Comparison of ENCODE assay signal across 9 cellular contexts in genomic region chr2:176096986-176097819, GRCh38. TPM values are rescaled to one million over a fixed set of nuclear protein-coding genes. Genes with fewer than 3 reads are reported as not detected.
DNase-seq lines count a peak whose midpoint lies in the region; ATAC-seq lines count a peak whose summit lies in the region.
"Had no signal": no experiment of that assay in that cellular context is flagged by ENCODE, and none has a peak within 500 bp of the region (broad histone marks: within the 10 kb centered on the region; RNA-seq: fewer than 3 reads in every experiment).

No MANE protein-coding gene starts in this region.

- H3K79me2 ChIP-seq in mesendoderm (ENCODE audit: control insufficient read depth, insufficient read depth, low read length) = no peaks in the 10 kb centered on the region

- H3K27ac Mint-ChIP-seq in activated CD4-positive, alpha-beta T cell treated with anti-CD3 and anti-CD28 coated beads, Interleukin-2, amount 10 ng/mL, durations not matched to agents 24 days and 14 days = no peak overlapping the region
- peak overlapping the region; percentile 4 to 32 for H3K27ac Mint-ChIP-seq in effector memory CD8-positive, alpha-beta T cell

- no peaks in the 10 kb centered on the region for H3K79me1 ChIP-seq in mesendoderm (ENCODE audit: low read length)

- no peaks in the 10 kb centered on the region for H3K36me3 Mint-ChIP-seq in activated CD4-positive, alpha-beta T cell treated with anti-CD3 and anti-CD28 coated beads, Interleukin-2, amount 10 ng/mL, durations not matched to agents 24 days and 14 days (ENCODE audit: low read depth)
- peaks cover 30% of the 10 kb centered on the region for H3K36me3 Mint-ChIP-seq in effector memory CD8-positive, alpha-beta T cell (ENCODE audit: insufficient read depth)

- H4K5ac ChIP-seq in mesendoderm (ENCODE audit: low read length) = no peak overlapping the region

- H4K8ac ChIP-seq in mesendoderm (ENCODE audit: low read depth, low read length) = no peak overlapping the region

- no peak overlapping the region for H2BK5ac ChIP-seq in mesendoderm (ENCODE audit: low read length)

- ATAC-seq in GM18858 (IDR thresholded peaks at IDR 0.05; ENCODE audit: unreplicated experiment) = peak; percentile 81
- ATAC-seq in HG03135 (IDR thresholded peaks at IDR 0.05; ENCODE audit: unreplicated experiment) = peak; percentile 75
- peak; percentile 85 for ATAC-seq in effector memory CD8-positive, alpha-beta T cell (replicated peaks)

- peak overlapping the region; percentile 56 for H3K4me2 ChIP-seq in mesendoderm (ENCODE audit: low read length)

- no peaks in the 10 kb centered on the region for H3K9me3 Mint-ChIP-seq in activated CD4-positive, alpha-beta T cell treated with anti-CD3 and anti-CD28 coated beads, Interleukin-2, amount 10 ng/mL, durations not matched to agents 24 days and 14 days
- no peaks in the 10 kb centered on the region for H3K9me3 Mint-ChIP-seq in effector memory CD8-positive, alpha-beta T cell

- intact Hi-C loops in activated CD4-positive, alpha-beta T cell treated with anti-CD3 and anti-CD28 coated beads, Interleukin-2, amount 10 ng/mL, durations not matched to agents 24 days and 14 days (cut with micrococcal nuclease) = loop anchor here (1.0 to 5.0 kb wide), 4 partner anchors 14 to 894 kb away; partner anchors contain the start of gene EVX2

- peak; percentile 47 for DNase-seq in Ammon's horn (ENCODE audit: low spot score)
- DNase-seq in NCI-H446 (lab: John Stamatoyannopoulos, UW) = peak; percentile 58 to 81
- peak; percentile 85 for DNase-seq in activated CD4-positive, alpha-beta T cell treated with anti-CD3 and anti-CD28 coated beads, Interleukin-2, amount 10 ng/mL, durations not matched to agents 24 days and 14 days
- peak; percentile 49 to 54 (median 51) for DNase-seq in effector memory CD8-positive, alpha-beta T cell
- peak; percentile 94 for DNase-seq in mesendoderm
- peak; percentile 31 for DNase-seq in stimulated activated CD8-positive, alpha-beta memory T cell treated with anti-CD3 and anti-CD28 coated beads, Interleukin-15, amount 100 ng/mL, for 48 hours (ENCODE audit: low read depth in 2 of 2)

- H3K18ac ChIP-seq in mesendoderm (ENCODE audit: low read length) = no peak overlapping the region

- no peak overlapping the region for H2AK5ac ChIP-seq in mesendoderm (ENCODE audit: low read length)

- H3K23ac ChIP-seq in mesendoderm (ENCODE audit: low read length) = no peak overlapping the region

- no peak overlapping the region for H3K27ac ChIP-seq in mesendoderm (ENCODE audit: low read depth, low read length)

- H2BK120ac ChIP-seq in mesendoderm (ENCODE audit: low read depth, low read length) = no peak overlapping the region

- peaks cover 69% of the 10 kb centered on the region for H3K27me3 ChIP-seq in mesendoderm (ENCODE audit: insufficient read depth, low read length, poor library complexity)

- H3K27me3 Mint-ChIP-seq in activated CD4-positive, alpha-beta T cell treated with anti-CD3 and anti-CD28 coated beads, Interleukin-2, amount 10 ng/mL, durations not matched to agents 24 days and 14 days = peaks cover 83% of the 10 kb centered on the region
- peaks cover 86 to 96% of the 10 kb centered on the region in 2 donors for H3K27me3 Mint-ChIP-seq in effector memory CD8-positive, alpha-beta T cell

- H3K9ac ChIP-seq in mesendoderm (ENCODE audit: low read length) = peak overlapping the region; percentile 41

- H3K36me3 ChIP-seq in mesendoderm (ENCODE audit: control insufficient read depth, insufficient read depth, low read length) = no peaks in the 10 kb centered on the region

- peak overlapping the region; percentile 81 for H3K4me3 Mint-ChIP-seq in activated CD4-positive, alpha-beta T cell treated with anti-CD3 and anti-CD28 coated beads, Interleukin-2, amount 10 ng/mL, durations not matched to agents 24 days and 14 days
- H3K4me3 Mint-ChIP-seq in effector memory CD8-positive, alpha-beta T cell = peak overlapping the region; percentile 74 to 79

- WGBS in mesendoderm (ENCODE audit: extremely low coverage, insufficient coverage, low lambda C conversion rate) = no CpG with 5 or more reads among the region's 45 CpGs

- peaks cover 7% of the 10 kb centered on the region for H3K4me1 ChIP-seq in mesendoderm (ENCODE audit: control insufficient read depth, low read depth, low read length)

- H3K4ac ChIP-seq in mesendoderm (ENCODE audit: low read depth, low read length) = no peak overlapping the region

- peak overlapping the region; percentile 19 for H3K56ac ChIP-seq in mesendoderm (ENCODE audit: low read length)

- no peak overlapping the region for H3K4me3 ChIP-seq in mesendoderm (ENCODE audit: low read length)

- peaks cover 13% of the 10 kb centered on the region for H3K4me1 Mint-ChIP-seq in activated CD4-positive, alpha-beta T cell treated with anti-CD3 and anti-CD28 coated beads, Interleukin-2, amount 10 ng/mL, durations not matched to agents 24 days and 14 days
- peaks cover 19 to 21% of the 10 kb centered on the region in 2 donors for H3K4me1 Mint-ChIP-seq in effector memory CD8-positive, alpha-beta T cell (ENCODE audit: low read depth in 2 of 2)

- no peak overlapping the region for H2BK15ac ChIP-seq in mesendoderm (replicated peaks; ENCODE audit: low read depth)

RNA-seq across cellular contexts. Expression of gene HOXD12, which starts 2.4 kb away (rescaled TPM):
- total RNA-seq in activated CD4-positive, alpha-beta T cell treated with anti-CD3 and anti-CD28 coated beads, Interleukin-2, amount 10 ng/mL, durations not matched to agents 24 days and 14 days = not detected in 2 replicates
- not detected for polyA plus RNA-seq in mesendoderm (2013, experiment 1 of 2)
- polyA plus RNA-seq in mesendoderm (2013, experiment 2 of 2) = not detected
- total RNA-seq: T-helper 1 cell treated with Interleukin-12 subunit alpha and Interleukin-12 subunit beta and Interleukin-4 antibody, amounts not matched to agents 30 ng/mL and 1 ng/mL, for 36 hours had no signal

RNA-seq across cellular contexts. Expression of gene HOXD13, which starts 4.7 kb away (rescaled TPM):
- total RNA-seq in activated CD4-positive, alpha-beta T cell treated with anti-CD3 and anti-CD28 coated beads, Interleukin-2, amount 10 ng/mL, durations not matched to agents 24 days and 14 days = not detected in 2 replicates
- polyA plus RNA-seq in mesendoderm (2013, experiment 1 of 2) = 0.18 TPM
- 0.10 TPM for polyA plus RNA-seq in mesendoderm (2013, experiment 2 of 2)
- total RNA-seq: T-helper 1 cell treated with Interleukin-12 subunit alpha and Interleukin-12 subunit beta and Interleukin-4 antibody, amounts not matched to agents 30 ng/mL and 1 ng/mL, for 36 hours had no signal

RNA-seq across cellular contexts. Expression of gene HOXD11, which starts 9.9 kb away (rescaled TPM):
- total RNA-seq in activated CD4-positive, alpha-beta T cell treated with anti-CD3 and anti-CD28 coated beads, Interleukin-2, amount 10 ng/mL, durations not matched to agents 24 days and 14 days = not detected in 2 replicates
- 0.08 TPM for polyA plus RNA-seq in mesendoderm (2013, experiment 1 of 2)
- polyA plus RNA-seq in mesendoderm (2013, experiment 2 of 2) = 0.08 TPM
- total RNA-seq: T-helper 1 cell treated with Interleukin-12 subunit alpha and Interleukin-12 subunit beta and Interleukin-4 antibody, amounts not matched to agents 30 ng/mL and 1 ng/mL, for 36 hours had no signal

RNA-seq across cellular contexts. Expression of gene EVX2, which starts 13.4 kb away (rescaled TPM):
- not detected in 2 replicates for total RNA-seq in activated CD4-positive, alpha-beta T cell treated with anti-CD3 and anti-CD28 coated beads, Interleukin-2, amount 10 ng/mL, durations not matched to agents 24 days and 14 days
- 0.01 TPM for polyA plus RNA-seq in mesendoderm (2013, experiment 1 of 2)
- not detected for polyA plus RNA-seq in mesendoderm (2013, experiment 2 of 2)
- total RNA-seq: T-helper 1 cell treated with Interleukin-12 subunit alpha and Interleukin-12 subunit beta and Interleukin-4 antibody, amounts not matched to agents 30 ng/mL and 1 ng/mL, for 36 hours had no signal

RNA-seq across cellular contexts. Expression of gene HOXD10, which starts 19.4 kb away (rescaled TPM):
- not detected in 2 replicates for total RNA-seq in activated CD4-positive, alpha-beta T cell treated with anti-CD3 and anti-CD28 coated beads, Interleukin-2, amount 10 ng/mL, durations not matched to agents 24 days and 14 days
- not detected for polyA plus RNA-seq in mesendoderm (2013, experiment 1 of 2)
- not detected for polyA plus RNA-seq in mesendoderm (2013, experiment 2 of 2)
- total RNA-seq: T-helper 1 cell treated with Interleukin-12 subunit alpha and Interleukin-12 subunit beta and Interleukin-4 antibody, amounts not matched to agents 30 ng/mL and 1 ng/mL, for 36 hours had no signal

Comparison
In these comparisons a context has a peak if more than half of its experiments do, and no peak if none do; other contexts are left out.
1. DNase-seq: peak in every context shown above with its lines; median percentile 94 in mesendoderm; 85 in activated CD4-positive, alpha-beta T cell treated with anti-CD3 and anti-CD28 coated beads, Interleukin-2, amount 10 ng/mL, durations not matched to agents 24 days and 14 days; 70 in NCI-H446; 51 in effector memory CD8-positive, alpha-beta T cell; 47 in Ammon's horn; 31 in stimulated activated CD8-positive, alpha-beta memory T cell treated with anti-CD3 and anti-CD28 coated beads, Interleukin-15, amount 100 ng/mL, for 48 hours.